Comparison of ENCODE assay signal across 1 cellular context in genomic region chr17:39651908-39652634, GRCh38.
TF ChIP-seq lines count a peak whose summit lies in the region.

No MANE protein-coding gene starts in this region.

TF ChIP-seq in IMR-90, 13 proteins besides CTCF, POLR2A, EP300 and RAD21:
- TF ChIP-seq CHD1 (IDR thresholded peaks at IDR 0.05; ENCODE audit: low read depth, low read length) = no peak
